Comparison of ENCODE assay signal across 1 cellular context in the genomic region with DNA sequence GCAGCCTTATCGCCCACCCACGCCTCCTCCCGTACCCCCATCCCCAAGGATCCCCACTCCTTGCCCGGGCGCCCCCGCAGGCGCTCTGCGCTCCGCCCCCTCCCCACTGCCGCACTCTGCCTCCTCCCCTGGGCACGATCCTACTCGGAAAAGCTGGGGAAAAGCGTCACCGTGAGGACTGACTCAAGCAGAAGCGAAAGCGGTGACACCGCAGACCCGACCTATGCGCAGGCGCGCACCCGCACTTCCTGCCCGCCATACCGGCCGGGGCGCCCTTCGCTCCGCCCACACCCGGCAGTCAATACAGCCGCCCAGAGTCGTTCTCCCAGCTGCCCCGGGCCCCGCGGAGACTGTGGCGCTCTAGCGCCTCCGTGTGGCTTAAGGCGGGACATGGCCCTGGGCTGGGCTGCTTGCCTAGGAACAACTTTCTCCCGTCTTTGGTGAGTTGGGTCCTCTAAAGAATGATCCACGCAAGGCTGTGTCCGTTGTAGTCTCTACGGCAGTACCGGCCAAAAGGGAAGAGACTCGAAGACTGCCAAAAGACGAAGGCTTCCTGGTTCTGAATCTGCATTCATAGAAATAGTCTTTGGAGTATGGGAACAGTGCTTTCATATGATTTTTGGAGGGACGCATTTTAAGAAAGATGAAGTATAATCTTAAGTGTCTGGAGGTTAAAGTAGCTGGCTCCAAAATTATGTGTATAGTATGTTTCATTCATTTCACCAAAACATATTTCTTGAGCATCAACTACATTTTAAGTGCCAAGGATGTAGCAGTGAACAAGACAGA.
A peak's percentile ranks its signal among the peaks of the same experiment; 100 is the strongest.
TF ChIP-seq lines count a peak whose summit lies in the region.

A gene (minus strand): TSS at position 207 of the 789 bp plus-strand sequence. CDS start 7,432 bp downstream, outside the sequence.

TF ChIP-seq in K562, 482 proteins besides CTCF, POLR2A, EP300 and RAD21 (continued from another document and continues in another):
- TF ChIP-seq, protein P1, sequence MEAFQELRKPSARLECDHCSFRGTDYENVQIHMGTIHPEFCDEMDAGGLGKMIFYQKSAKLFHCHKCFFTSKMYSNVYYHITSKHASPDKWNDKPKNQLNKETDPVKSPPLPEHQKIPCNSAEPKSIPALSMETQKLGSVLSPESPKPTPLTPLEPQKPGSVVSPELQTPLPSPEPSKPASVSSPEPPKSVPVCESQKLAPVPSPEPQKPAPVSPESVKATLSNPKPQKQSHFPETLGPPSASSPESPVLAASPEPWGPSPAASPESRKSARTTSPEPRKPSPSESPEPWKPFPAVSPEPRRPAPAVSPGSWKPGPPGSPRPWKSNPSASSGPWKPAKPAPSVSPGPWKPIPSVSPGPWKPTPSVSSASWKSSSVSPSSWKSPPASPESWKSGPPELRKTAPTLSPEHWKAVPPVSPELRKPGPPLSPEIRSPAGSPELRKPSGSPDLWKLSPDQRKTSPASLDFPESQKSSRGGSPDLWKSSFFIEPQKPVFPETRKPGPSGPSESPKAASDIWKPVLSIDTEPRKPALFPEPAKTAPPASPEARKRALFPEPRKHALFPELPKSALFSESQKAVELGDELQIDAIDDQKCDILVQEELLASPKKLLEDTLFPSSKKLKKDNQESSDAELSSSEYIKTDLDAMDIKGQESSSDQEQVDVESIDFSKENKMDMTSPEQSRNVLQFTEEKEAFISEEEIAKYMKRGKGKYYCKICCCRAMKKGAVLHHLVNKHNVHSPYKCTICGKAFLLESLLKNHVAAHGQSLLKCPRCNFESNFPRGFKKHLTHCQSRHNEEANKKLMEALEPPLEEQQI (IDR thresholded peaks at IDR 0.05) = peak; percentile 41; the same call in 1 of the 2 replicates
- no peak for TF ChIP-seq JUNB (CRISPR knock-in tag; conservative IDR thresholded peaks at IDR 0.05)
- TF ChIP-seq SETDB1 (IDR thresholded peaks at IDR 0.05; ENCODE audit: low read length) = no peak
- no peak for TF ChIP-seq FUS (optimal IDR thresholded peaks at IDR 0.05; ENCODE audit: low read depth, low read length)
- TF ChIP-seq MYNN (IDR thresholded peaks at IDR 0.05) = no peak
- TF ChIP-seq MYNN (CRISPR knock-in tag; IDR thresholded peaks at IDR 0.05) = no peak
- no peak for TF ChIP-seq ZNF766 (CRISPR knock-in tag; conservative IDR thresholded peaks at IDR 0.05)
- TF ChIP-seq, protein P2, sequence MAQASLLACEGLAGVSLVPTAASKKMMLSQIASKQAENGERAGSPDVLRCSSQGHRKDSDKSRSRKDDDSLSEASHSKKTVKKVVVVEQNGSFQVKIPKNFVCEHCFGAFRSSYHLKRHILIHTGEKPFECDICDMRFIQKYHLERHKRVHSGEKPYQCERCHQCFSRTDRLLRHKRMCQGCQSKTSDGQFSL (CRISPR knock-in tag; IDR thresholded peaks at IDR 0.05) = no peak
- TF ChIP-seq, protein P2 (tag; IDR thresholded peaks at IDR 0.05) = no peak
- TF ChIP-seq PHF20 (IDR thresholded peaks at IDR 0.05; ENCODE audit: partially characterized antibody) = peak; percentile 25
- TF ChIP-seq, protein P3, sequence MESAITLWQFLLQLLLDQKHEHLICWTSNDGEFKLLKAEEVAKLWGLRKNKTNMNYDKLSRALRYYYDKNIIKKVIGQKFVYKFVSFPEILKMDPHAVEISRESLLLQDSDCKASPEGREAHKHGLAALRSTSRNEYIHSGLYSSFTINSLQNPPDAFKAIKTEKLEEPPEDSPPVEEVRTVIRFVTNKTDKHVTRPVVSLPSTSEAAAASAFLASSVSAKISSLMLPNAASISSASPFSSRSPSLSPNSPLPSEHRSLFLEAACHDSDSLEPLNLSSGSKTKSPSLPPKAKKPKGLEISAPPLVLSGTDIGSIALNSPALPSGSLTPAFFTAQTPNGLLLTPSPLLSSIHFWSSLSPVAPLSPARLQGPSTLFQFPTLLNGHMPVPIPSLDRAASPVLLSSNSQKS (CRISPR knock-in tag; IDR thresholded peaks at IDR 0.05) = no peak
- TF ChIP-seq, protein P4, sequence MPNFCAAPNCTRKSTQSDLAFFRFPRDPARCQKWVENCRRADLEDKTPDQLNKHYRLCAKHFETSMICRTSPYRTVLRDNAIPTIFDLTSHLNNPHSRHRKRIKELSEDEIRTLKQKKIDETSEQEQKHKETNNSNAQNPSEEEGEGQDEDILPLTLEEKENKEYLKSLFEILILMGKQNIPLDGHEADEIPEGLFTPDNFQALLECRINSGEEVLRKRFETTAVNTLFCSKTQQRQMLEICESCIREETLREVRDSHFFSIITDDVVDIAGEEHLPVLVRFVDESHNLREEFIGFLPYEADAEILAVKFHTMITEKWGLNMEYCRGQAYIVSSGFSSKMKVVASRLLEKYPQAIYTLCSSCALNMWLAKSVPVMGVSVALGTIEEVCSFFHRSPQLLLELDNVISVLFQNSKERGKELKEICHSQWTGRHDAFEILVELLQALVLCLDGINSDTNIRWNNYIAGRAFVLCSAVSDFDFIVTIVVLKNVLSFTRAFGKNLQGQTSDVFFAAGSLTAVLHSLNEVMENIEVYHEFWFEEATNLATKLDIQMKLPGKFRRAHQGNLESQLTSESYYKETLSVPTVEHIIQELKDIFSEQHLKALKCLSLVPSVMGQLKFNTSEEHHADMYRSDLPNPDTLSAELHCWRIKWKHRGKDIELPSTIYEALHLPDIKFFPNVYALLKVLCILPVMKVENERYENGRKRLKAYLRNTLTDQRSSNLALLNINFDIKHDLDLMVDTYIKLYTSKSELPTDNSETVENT (CRISPR knock-in tag; IDR thresholded peaks at IDR 0.05) = peak; percentile 76; the same call in 1 of the 2 replicates
- TF ChIP-seq ZNF143 (CRISPR knock-in tag; IDR thresholded peaks at IDR 0.05) = peak; percentile 80
- no peak for TF ChIP-seq STAT5A (IDR thresholded peaks at IDR 0.05; ENCODE audit: borderline replicate concordance, low read length)
- no peak for TF ChIP-seq HIVEP1 (CRISPR knock-in tag; IDR thresholded peaks at IDR 0.05)
- peak; percentile 78 for TF ChIP-seq GABPA (tag; conservative IDR thresholded peaks at IDR 0.05; ENCODE audit: low read depth)
- peak; percentile 55; the same call in 1 of the 2 replicates for TF ChIP-seq GABPB1 (CRISPR knock-in tag; IDR thresholded peaks at IDR 0.05)
- TF ChIP-seq, protein P5, sequence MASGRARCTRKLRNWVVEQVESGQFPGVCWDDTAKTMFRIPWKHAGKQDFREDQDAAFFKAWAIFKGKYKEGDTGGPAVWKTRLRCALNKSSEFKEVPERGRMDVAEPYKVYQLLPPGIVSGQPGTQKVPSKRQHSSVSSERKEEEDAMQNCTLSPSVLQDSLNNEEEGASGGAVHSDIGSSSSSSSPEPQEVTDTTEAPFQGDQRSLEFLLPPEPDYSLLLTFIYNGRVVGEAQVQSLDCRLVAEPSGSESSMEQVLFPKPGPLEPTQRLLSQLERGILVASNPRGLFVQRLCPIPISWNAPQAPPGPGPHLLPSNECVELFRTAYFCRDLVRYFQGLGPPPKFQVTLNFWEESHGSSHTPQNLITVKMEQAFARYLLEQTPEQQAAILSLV (tag; IDR thresholded peaks at IDR 0.05) = no peak
- TF ChIP-seq, protein P6, sequence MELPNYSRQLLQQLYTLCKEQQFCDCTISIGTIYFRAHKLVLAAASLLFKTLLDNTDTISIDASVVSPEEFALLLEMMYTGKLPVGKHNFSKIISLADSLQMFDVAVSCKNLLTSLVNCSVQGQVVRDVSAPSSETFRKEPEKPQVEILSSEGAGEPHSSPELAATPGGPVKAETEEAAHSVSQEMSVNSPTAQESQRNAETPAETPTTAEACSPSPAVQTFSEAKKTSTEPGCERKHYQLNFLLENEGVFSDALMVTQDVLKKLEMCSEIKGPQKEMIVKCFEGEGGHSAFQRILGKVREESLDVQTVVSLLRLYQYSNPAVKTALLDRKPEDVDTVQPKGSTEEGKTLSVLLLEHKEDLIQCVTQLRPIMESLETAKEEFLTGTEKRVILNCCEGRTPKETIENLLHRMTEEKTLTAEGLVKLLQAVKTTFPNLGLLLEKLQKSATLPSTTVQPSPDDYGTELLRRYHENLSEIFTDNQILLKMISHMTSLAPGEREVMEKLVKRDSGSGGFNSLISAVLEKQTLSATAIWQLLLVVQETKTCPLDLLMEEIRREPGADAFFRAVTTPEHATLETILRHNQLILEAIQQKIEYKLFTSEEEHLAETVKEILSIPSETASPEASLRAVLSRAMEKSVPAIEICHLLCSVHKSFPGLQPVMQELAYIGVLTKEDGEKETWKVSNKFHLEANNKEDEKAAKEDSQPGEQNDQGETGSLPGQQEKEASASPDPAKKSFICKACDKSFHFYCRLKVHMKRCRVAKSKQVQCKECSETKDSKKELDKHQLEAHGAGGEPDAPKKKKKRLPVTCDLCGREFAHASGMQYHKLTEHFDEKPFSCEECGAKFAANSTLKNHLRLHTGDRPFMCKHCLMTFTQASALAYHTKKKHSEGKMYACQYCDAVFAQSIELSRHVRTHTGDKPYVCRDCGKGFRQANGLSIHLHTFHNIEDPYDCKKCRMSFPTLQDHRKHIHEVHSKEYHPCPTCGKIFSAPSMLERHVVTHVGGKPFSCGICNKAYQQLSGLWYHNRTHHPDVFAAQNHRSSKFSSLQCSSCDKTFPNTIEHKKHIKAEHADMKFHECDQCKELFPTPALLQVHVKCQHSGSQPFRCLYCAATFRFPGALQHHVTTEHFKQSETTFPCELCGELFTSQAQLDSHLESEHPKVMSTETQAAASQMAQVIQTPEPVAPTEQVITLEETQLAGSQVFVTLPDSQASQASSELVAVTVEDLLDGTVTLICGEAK (IDR thresholded peaks at IDR 0.05) = peak; percentile 55
- TF ChIP-seq, protein P6 (CRISPR knock-in tag; IDR thresholded peaks at IDR 0.05) = no peak
- TF ChIP-seq ZKSCAN1 (IDR thresholded peaks at IDR 0.05; ENCODE audit: low read depth, low read length) = peak; percentile 60; the same call in 1 of the 2 replicates
- TF ChIP-seq SMARCB1 (IDR thresholded peaks at IDR 0.05; ENCODE audit: insufficient read length, low read depth) = peak; percentile 95
- TF ChIP-seq, protein P7, sequence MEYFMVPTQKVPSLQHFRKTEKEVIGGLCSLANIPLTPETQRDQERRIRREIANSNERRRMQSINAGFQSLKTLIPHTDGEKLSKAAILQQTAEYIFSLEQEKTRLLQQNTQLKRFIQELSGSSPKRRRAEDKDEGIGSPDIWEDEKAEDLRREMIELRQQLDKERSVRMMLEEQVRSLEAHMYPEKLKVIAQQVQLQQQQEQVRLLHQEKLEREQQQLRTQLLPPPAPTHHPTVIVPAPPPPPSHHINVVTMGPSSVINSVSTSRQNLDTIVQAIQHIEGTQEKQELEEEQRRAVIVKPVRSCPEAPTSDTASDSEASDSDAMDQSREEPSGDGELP (CRISPR knock-in tag; IDR thresholded peaks at IDR 0.05; ENCODE audit: borderline replicate concordance) = peak; percentile 96
- TF ChIP-seq, protein P8, sequence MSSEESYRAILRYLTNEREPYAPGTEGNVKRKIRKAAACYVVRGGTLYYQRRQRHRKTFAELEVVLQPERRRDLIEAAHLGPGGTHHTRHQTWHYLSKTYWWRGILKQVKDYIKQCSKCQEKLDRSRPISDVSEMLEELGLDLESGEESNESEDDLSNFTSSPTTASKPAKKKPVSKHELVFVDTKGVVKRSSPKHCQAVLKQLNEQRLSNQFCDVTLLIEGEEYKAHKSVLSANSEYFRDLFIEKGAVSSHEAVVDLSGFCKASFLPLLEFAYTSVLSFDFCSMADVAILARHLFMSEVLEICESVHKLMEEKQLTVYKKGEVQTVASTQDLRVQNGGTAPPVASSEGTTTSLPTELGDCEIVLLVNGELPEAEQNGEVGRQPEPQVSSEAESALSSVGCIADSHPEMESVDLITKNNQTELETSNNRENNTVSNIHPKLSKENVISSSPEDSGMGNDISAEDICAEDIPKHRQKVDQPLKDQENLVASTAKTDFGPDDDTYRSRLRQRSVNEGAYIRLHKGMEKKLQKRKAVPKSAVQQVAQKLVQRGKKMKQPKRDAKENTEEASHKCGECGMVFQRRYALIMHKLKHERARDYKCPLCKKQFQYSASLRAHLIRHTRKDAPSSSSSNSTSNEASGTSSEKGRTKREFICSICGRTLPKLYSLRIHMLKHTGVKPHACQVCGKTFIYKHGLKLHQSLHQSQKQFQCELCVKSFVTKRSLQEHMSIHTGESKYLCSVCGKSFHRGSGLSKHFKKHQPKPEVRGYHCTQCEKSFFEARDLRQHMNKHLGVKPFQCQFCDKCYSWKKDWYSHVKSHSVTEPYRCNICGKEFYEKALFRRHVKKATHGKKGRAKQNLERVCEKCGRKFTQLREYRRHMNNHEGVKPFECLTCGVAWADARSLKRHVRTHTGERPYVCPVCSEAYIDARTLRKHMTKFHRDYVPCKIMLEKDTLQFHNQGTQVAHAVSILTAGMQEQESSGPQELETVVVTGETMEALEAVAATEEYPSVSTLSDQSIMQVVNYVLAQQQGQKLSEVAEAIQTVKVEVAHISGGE (CRISPR knock-in tag; IDR thresholded peaks at IDR 0.05) = peak in 1 of 3 experiments; percentile 46; a peak in 2 of 6 replicates
- TF ChIP-seq KDM1A (IDR thresholded peaks at IDR 0.05) = no peak
- TF ChIP-seq, protein P9, sequence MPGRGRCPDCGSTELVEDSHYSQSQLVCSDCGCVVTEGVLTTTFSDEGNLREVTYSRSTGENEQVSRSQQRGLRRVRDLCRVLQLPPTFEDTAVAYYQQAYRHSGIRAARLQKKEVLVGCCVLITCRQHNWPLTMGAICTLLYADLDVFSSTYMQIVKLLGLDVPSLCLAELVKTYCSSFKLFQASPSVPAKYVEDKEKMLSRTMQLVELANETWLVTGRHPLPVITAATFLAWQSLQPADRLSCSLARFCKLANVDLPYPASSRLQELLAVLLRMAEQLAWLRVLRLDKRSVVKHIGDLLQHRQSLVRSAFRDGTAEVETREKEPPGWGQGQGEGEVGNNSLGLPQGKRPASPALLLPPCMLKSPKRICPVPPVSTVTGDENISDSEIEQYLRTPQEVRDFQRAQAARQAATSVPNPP (IDR thresholded peaks at IDR 0.05; ENCODE audit: borderline replicate concordance, insufficient read depth, insufficient read length) = no peak
